In the genomic region with DNA sequence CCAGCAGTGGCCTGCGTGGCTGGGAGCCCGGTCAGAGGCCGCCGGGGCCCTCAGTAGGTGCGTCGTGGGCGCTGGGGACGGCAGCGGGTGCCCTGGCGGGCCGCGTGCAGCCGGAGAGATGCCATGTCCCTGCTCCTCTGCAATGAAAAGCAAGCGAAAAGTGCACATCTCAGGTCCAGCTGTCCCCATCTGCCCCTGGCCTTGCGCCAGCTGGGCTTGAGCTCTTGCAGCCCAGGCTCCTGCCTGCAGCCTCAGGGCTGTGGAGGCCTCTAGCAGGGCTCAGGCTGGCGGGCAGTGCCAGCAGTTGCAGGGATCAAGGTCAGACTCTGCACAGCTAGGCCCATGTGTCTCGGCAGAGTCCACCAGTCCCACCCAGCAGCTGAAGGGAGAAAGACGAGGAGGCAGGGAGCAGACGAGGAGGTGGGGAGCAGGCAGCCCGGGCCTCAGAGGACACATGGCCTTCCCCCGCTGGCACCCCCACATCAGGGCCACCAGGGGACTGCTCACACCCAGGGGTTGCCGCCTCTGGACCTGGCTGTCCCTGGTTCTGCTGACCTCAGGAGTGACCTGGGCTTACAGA, we compare ENCODE assay signal across 1 cellular context.
A peak's percentile ranks its signal among the peaks of the same experiment; 100 is the strongest.
TF ChIP-seq lines count a peak whose summit lies in the region.

No MANE protein-coding gene starts in this region.

TF ChIP-seq in HepG2, 621 proteins besides CTCF, POLR2A, EP300 and RAD21 (continued from another document and continues in another):
- TF ChIP-seq, protein P1, sequence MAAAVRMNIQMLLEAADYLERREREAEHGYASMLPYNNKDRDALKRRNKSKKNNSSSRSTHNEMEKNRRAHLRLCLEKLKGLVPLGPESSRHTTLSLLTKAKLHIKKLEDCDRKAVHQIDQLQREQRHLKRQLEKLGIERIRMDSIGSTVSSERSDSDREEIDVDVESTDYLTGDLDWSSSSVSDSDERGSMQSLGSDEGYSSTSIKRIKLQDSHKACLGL (CRISPR knock-in tag; IDR thresholded peaks at IDR 0.05), result peak; percentile 53; the same call in 1 of the 2 replicates
- TF ChIP-seq ONECUT2 (CRISPR knock-in tag; IDR thresholded peaks at IDR 0.05), result no peak
- TF ChIP-seq MEF2D (CRISPR knock-in tag; IDR thresholded peaks at IDR 0.05), result peak; percentile 65; the same call in 1 of the 2 replicates
- 0 out of 2 replicates have a peak, but pooled peaks have one; percentile 4 for TF ChIP-seq REL (CRISPR knock-in tag; conservative IDR thresholded peaks at IDR 0.05)
- TF ChIP-seq, protein P2, sequence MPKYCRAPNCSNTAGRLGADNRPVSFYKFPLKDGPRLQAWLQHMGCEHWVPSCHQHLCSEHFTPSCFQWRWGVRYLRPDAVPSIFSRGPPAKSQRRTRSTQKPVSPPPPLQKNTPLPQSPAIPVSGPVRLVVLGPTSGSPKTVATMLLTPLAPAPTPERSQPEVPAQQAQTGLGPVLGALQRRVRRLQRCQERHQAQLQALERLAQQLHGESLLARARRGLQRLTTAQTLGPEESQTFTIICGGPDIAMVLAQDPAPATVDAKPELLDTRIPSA (CRISPR knock-in tag; IDR thresholded peaks at IDR 0.05; ENCODE audit: borderline replicate concordance), result 0 out of 2 replicates have a peak, but pooled peaks have one; percentile 84
- TF ChIP-seq, protein P3, sequence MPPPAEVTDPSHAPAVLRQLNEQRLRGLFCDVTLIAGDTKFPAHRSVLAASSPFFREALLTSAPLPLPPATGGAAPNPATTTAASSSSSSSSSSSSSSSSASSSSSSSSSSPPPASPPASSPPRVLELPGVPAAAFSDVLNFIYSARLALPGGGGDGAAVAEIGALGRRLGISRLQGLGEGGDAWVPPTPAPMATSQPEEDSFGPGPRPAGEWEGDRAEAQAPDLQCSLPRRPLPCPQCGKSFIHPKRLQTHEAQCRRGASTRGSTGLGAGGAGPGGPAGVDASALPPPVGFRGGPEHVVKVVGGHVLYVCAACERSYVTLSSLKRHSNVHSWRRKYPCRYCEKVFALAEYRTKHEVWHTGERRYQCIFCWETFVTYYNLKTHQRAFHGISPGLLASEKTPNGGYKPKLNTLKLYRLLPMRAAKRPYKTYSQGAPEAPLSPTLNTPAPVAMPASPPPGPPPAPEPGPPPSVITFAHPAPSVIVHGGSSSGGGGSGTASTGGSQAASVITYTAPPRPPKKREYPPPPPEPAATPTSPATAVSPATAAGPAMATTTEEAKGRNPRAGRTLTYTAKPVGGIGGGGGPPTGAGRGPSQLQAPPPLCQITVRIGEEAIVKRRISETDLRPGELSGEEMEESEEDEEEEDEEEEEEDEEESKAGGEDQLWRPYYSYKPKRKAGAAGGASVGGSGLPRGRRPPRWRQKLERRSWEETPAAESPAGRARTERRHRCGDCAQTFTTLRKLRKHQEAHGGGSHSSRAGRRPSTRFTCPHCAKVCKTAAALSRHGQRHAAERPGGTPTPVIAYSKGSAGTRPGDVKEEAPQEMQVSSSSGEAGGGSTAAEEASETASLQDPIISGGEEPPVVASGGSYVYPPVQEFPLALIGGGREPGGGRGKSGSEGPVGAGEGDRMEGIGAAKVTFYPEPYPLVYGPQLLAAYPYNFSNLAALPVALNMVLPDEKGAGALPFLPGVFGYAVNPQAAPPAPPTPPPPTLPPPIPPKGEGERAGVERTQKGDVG (CRISPR knock-in tag; IDR thresholded peaks at IDR 0.05; ENCODE audit: borderline replicate concordance), result 0 out of 2 replicates have a peak, but pooled peaks have one; percentile 83
- TF ChIP-seq ZNF660 (CRISPR knock-in tag; IDR thresholded peaks at IDR 0.05; ENCODE audit: borderline replicate concordance, low read depth), result peak; percentile 51; the same call in 1 of the 2 replicates
- TF ChIP-seq, protein P4, sequence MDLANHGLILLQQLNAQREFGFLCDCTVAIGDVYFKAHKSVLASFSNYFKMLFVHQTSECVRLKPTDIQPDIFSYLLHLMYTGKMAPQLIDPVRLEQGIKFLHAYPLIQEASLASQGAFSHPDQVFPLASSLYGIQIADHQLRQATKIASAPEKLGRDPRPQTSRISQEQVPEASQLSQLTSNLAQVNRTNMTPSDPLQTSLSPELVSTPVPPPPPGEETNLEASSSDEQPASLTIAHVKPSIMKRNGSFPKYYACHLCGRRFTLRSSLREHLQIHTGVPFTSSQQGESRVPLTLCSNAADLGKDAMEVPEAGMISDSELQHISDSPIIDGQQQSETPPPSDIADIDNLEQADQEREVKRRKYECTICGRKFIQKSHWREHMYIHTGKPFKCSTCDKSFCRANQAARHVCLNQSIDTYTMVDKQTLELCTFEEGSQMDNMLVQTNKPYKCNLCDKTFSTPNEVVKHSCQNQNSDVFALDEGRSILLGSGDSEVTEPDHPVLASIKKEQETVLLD (CRISPR knock-in tag; IDR thresholded peaks at IDR 0.05; ENCODE audit: low read depth), result no peak; the same call in 1 of the 2 replicates
- TF ChIP-seq FOXO1 (CRISPR knock-in tag; IDR thresholded peaks at IDR 0.05), result no peak; the same call in 1 of the 2 replicates
- TF ChIP-seq, protein P5, sequence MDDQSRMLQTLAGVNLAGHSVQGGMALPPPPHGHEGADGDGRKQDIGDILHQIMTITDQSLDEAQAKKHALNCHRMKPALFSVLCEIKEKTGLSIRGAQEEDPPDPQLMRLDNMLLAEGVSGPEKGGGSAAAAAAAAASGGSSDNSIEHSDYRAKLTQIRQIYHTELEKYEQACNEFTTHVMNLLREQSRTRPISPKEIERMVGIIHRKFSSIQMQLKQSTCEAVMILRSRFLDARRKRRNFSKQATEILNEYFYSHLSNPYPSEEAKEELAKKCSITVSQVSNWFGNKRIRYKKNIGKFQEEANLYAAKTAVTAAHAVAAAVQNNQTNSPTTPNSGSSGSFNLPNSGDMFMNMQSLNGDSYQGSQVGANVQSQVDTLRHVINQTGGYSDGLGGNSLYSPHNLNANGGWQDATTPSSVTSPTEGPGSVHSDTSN (CRISPR knock-in tag; IDR thresholded peaks at IDR 0.05; ENCODE audit: borderline replicate concordance), result no peak
- TF ChIP-seq HHEX (CRISPR knock-in tag; IDR thresholded peaks at IDR 0.05), result no peak
- TF ChIP-seq TMF1 (CRISPR knock-in tag; IDR thresholded peaks at IDR 0.05; ENCODE audit: low read depth), result peak; percentile 82
- peak; percentile 71 for TF ChIP-seq ZNF501 (CRISPR knock-in tag; IDR thresholded peaks at IDR 0.05)
- TF ChIP-seq CBX2 (IDR thresholded peaks at IDR 0.05; ENCODE audit: low read depth, low read length), result no peak
- no peak for TF ChIP-seq CBX2 (CRISPR knock-in tag; IDR thresholded peaks at IDR 0.05; ENCODE audit: low read depth)
- TF ChIP-seq ZNF101 (CRISPR knock-in tag; IDR thresholded peaks at IDR 0.05; ENCODE audit: borderline replicate concordance, low read depth), result no peak
- no peak for TF ChIP-seq HNRNPH1 (optimal IDR thresholded peaks at IDR 0.05; ENCODE audit: low read depth, low read length)
- TF ChIP-seq RFX3 (CRISPR knock-in tag; IDR thresholded peaks at IDR 0.05), result no peak
- peak; percentile 78; the same call in 1 of the 2 replicates for TF ChIP-seq MZF1 (CRISPR knock-in tag; IDR thresholded peaks at IDR 0.05; ENCODE audit: borderline replicate concordance)
- peak; percentile 19; the same call in 1 of the 2 replicates for TF ChIP-seq PRMT3 (CRISPR knock-in tag; IDR thresholded peaks at IDR 0.05; ENCODE audit: borderline replicate concordance, low read depth)
- peak; percentile 9; the same call in 1 of the 2 replicates for TF ChIP-seq SP2 (CRISPR knock-in tag; IDR thresholded peaks at IDR 0.05)
- no peak for TF ChIP-seq ZNF775 (CRISPR knock-in tag; IDR thresholded peaks at IDR 0.05; ENCODE audit: borderline replicate concordance)
- TF ChIP-seq ZSCAN30 (CRISPR knock-in tag; IDR thresholded peaks at IDR 0.05), result no peak
- no peak for TF ChIP-seq ELF4 (CRISPR knock-in tag; IDR thresholded peaks at IDR 0.05; ENCODE audit: borderline replicate concordance)
- TF ChIP-seq ZNF17 (CRISPR knock-in tag; IDR thresholded peaks at IDR 0.05), result no peak
- no peak for TF ChIP-seq ZNF562 (CRISPR knock-in tag; IDR thresholded peaks at IDR 0.05; ENCODE audit: borderline replicate concordance)
- TF ChIP-seq REXO4 (CRISPR knock-in tag; IDR thresholded peaks at IDR 0.05; ENCODE audit: borderline replicate concordance), result no peak
- 0 out of 2 replicates have a peak, but pooled peaks have one; percentile 72 for TF ChIP-seq ZNF430 (CRISPR knock-in tag; IDR thresholded peaks at IDR 0.05)
- TF ChIP-seq ZNF432 (CRISPR knock-in tag; IDR thresholded peaks at IDR 0.05; ENCODE audit: borderline replicate concordance), result no peak
- TF ChIP-seq, protein P6, sequence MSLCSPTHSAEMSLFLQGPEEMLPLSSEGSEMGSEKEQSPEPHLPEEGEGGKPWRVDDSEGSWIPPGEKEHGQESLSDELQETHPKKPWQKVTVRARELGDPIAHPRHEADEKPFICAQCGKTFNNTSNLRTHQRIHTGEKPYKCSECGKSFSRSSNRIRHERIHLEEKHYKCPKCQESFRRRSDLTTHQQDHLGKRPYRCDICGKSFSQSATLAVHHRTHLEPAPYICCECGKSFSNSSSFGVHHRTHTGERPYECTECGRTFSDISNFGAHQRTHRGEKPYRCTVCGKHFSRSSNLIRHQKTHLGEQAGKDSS (CRISPR knock-in tag; IDR thresholded peaks at IDR 0.05; ENCODE audit: borderline replicate concordance, low read depth), result peak; percentile 14; the same call in 1 of the 2 replicates
- no peak for TF ChIP-seq HNRNPLL (IDR thresholded peaks at IDR 0.05; ENCODE audit: low read depth, low read length, poor library complexity, severe bottlenecking)
- TF ChIP-seq, protein P7, sequence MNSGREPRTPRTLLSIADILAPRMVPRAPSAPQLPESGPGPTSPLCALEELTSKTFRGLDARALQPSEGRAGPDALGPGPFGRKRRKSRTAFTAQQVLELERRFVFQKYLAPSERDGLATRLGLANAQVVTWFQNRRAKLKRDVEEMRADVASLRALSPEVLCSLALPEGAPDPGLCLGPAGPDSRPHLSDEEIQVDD (CRISPR knock-in tag; IDR thresholded peaks at IDR 0.05; ENCODE audit: borderline replicate concordance), result no peak; the same call in 1 of the 2 replicates
- TF ChIP-seq, protein P8, sequence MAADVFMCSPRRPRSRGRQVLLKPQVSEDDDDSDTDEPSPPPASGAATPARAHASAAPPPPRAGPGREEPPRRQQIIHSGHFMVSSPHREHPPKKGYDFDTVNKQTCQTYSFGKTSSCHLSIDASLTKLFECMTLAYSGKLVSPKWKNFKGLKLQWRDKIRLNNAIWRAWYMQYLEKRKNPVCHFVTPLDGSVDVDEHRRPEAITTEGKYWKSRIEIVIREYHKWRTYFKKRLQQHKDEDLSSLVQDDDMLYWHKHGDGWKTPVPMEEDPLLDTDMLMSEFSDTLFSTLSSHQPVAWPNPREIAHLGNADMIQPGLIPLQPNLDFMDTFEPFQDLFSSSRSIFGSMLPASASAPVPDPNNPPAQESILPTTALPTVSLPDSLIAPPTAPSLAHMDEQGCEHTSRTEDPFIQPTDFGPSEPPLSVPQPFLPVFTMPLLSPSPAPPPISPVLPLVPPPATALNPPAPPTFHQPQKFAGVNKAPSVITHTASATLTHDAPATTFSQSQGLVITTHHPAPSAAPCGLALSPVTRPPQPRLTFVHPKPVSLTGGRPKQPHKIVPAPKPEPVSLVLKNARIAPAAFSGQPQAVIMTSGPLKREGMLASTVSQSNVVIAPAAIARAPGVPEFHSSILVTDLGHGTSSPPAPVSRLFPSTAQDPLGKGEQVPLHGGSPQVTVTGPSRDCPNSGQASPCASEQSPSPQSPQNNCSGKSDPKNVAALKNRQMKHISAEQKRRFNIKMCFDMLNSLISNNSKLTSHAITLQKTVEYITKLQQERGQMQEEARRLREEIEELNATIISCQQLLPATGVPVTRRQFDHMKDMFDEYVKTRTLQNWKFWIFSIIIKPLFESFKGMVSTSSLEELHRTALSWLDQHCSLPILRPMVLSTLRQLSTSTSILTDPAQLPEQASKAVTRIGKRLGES (CRISPR knock-in tag; IDR thresholded peaks at IDR 0.05; ENCODE audit: borderline replicate concordance), result no peak
- no peak for TF ChIP-seq SYNCRIP (IDR thresholded peaks at IDR 0.05; ENCODE audit: insufficient read depth, low read depth, low read length)
- TF ChIP-seq ZNF460 (CRISPR knock-in tag; IDR thresholded peaks at IDR 0.05; ENCODE audit: borderline replicate concordance), result peak; percentile 49; the same call in 1 of the 2 replicates
- TF ChIP-seq, protein P9, sequence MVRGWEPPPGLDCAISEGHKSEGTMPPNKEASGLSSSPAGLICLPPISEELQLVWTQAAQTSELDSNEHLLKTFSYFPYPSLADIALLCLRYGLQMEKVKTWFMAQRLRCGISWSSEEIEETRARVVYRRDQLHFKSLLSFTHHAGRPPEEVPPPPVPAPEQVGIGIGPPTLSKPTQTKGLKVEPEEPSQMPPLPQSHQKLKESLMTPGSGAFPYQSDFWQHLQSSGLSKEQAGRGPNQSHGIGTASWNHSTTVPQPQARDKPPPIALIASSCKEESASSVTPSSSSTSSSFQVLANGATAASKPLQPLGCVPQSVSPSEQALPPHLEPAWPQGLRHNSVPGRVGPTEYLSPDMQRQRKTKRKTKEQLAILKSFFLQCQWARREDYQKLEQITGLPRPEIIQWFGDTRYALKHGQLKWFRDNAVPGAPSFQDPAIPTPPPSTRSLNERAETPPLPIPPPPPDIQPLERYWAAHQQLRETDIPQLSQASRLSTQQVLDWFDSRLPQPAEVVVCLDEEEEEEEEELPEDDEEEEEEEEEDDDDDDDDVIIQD (CRISPR knock-in tag; IDR thresholded peaks at IDR 0.05; ENCODE audit: low read depth), result no peak; the same call in 1 of the 2 replicates
